Comparison of ENCODE assay signal across 16 cellular contexts in the genomic region with DNA sequence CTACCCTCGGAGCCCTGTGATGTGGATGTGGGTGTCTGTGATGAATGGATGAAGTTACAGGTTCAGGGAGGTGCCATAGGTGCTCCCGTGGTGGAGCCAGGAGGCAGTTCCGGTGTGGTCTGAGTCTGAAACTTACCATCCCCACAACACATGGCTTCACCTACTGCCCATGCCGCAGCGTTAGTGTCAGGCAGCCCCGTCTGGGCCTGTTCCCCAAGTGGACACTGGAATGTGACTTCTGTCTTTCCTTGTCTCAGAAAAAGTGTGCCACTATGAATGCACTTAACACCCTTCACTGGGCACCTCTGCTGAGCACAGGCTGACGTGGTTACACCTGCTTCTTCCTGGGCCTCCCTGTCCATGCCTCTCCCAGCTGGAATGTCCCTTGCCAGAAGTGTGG.
"Had no signal": no experiment of that assay in that cellular context is flagged by ENCODE, and none has a peak within 500 bp of the region (broad histone marks: within the 10 kb centered on the region; RNA-seq: fewer than 3 reads in every experiment).

No MANE protein-coding gene starts in this region.

- DNase-seq: effector memory CD8-positive, alpha-beta T cell; esophagus squamous epithelium; foreskin keratinocyte; kidney glomerular epithelial cell; mammary epithelial cell; naive thymus-derived CD4-positive, alpha-beta T cell; occipital lobe; pancreas; right cardiac atrium; stimulated activated CD4-positive, alpha-beta T cell treated with anti-CD3 and anti-CD28 coated beads, Interleukin-15, amount 100 ng/mL, for 24 hours; stimulated activated CD4-positive, alpha-beta T cell treated with anti-CD3 and anti-CD28 coated beads, Interleukin-1b, Interleukin-23, amount 100 ng/mL, for 48 hours; stimulated activated CD4-positive, alpha-beta T cell treated with anti-CD3 and anti-CD28 coated beads, Interleukin-4, amount 100 ng/mL, for 24 hours; stimulated activated naive CD4-positive, alpha-beta T cell; upper lobe of left lung had no signal

- H3K36me3 ChIP-seq: esophagus squamous epithelium, pancreas, upper lobe of left lung, uterus had no signal

- H3K27me3 ChIP-seq: esophagus squamous epithelium, hepatocyte, pancreas, upper lobe of left lung, uterus had no signal

- H3K4me3 ChIP-seq: esophagus squamous epithelium, hepatocyte, pancreas, upper lobe of left lung, uterus had no signal

- H3K4me2 ChIP-seq: hepatocyte had no signal

- H3K9me3 ChIP-seq: esophagus squamous epithelium, pancreas, upper lobe of left lung, uterus had no signal

- H3K27ac ChIP-seq: esophagus squamous epithelium, foreskin keratinocyte, hepatocyte, pancreas, upper lobe of left lung, uterus had no signal

- H2AFZ ChIP-seq: hepatocyte had no signal

- H3K4me1 ChIP-seq: pancreas, uterus had no signal
